In genomic region chr3:53168175-53168923, GRCh38 we compare ENCODE assay signal across 12 cellular contexts.
DNase-seq lines count a peak whose midpoint lies in the region; ATAC-seq, FAIRE-seq and TF ChIP-seq lines count a peak whose summit lies in the region.
"Had no signal": no experiment of that assay in that cellular context is flagged by ENCODE, and none has a peak within 500 bp of the region (broad histone marks: within the 10 kb centered on the region; RNA-seq: fewer than 3 reads in every experiment).

No MANE protein-coding gene starts in this region.

- H3K4me3 Mint-ChIP-seq in stimulated activated memory B cell treated with anti-CD40 and anti-IgM and Interleukin-4, amounts not matched to agents 10 μg/mL and 1 μg/mL and 100 μg/mL, for 72 hours, result peak overlapping the region; percentile 57
- H3K4me3 Mint-ChIP-seq: activated naive CD4-positive, alpha-beta T cell treated with anti-CD3 and anti-CD28 coated beads, Interleukin-2, amount 50 U/mL, for 24 hours had no signal

- in situ Hi-C loops in GM13976 (cut with MboI; ENCODE audit: low sequenced_read_pairs, unreplicated experiment), result no loop called here

- peak; percentile 14 for FAIRE-seq in GM19239 (lab: Jason Lieb, UNC)

- H3K4me1 Mint-ChIP-seq in stimulated activated memory B cell treated with anti-CD40 and anti-IgM and Interleukin-4, amounts not matched to agents 10 μg/mL and 1 μg/mL and 100 μg/mL, for 72 hours, result peaks cover 94% of the 10 kb centered on the region

- no peak for TF ChIP-seq CTCF in GM13976 (IDR thresholded peaks at IDR 0.05; ENCODE audit: borderline replicate concordance, control extremely low read depth, extremely low read depth, insufficient read depth, missing control alignments)

- H3K9me3 Mint-ChIP-seq in stimulated activated memory B cell treated with anti-CD40 and anti-IgM and Interleukin-4, amounts not matched to agents 10 μg/mL and 1 μg/mL and 100 μg/mL, for 72 hours, result no peaks in the 10 kb centered on the region
- H3K9me3 Mint-ChIP-seq: activated naive CD4-positive, alpha-beta T cell treated with anti-CD3 and anti-CD28 coated beads, Interleukin-2, amount 50 U/mL, for 24 hours had no signal

- H3K36me3 Mint-ChIP-seq in stimulated activated memory B cell treated with anti-CD40 and anti-IgM and Interleukin-4, amounts not matched to agents 10 μg/mL and 1 μg/mL and 100 μg/mL, for 72 hours, result peaks cover 7% of the 10 kb centered on the region
- H3K36me3 Mint-ChIP-seq: activated naive CD4-positive, alpha-beta T cell treated with anti-CD3 and anti-CD28 coated beads, Interleukin-2, amount 50 U/mL, for 24 hours had no signal

- no peaks in the 10 kb centered on the region for H3K27me3 ChIP-seq in layer of hippocampus (ENCODE audit: control insufficient read depth, insufficient read depth, low read length)

- peak overlapping the region; percentile 27 for H3K27ac ChIP-seq in layer of hippocampus (ENCODE audit: low read depth, low read length)

- no peaks in the 10 kb centered on the region for H3K27me3 Mint-ChIP-seq in stimulated activated memory B cell treated with anti-CD40 and anti-IgM and Interleukin-4, amounts not matched to agents 10 μg/mL and 1 μg/mL and 100 μg/mL, for 72 hours
- H3K27me3 Mint-ChIP-seq: activated naive CD4-positive, alpha-beta T cell treated with anti-CD3 and anti-CD28 coated beads, Interleukin-2, amount 50 U/mL, for 24 hours had no signal

- no peak for DNase-seq in GM19239 (ENCODE audit: insufficient read length, low spot score)
- peak; percentile 47 for DNase-seq in UCSD-AML1 (lab: John Stamatoyannopoulos, UW; ENCODE audit: unreplicated experiment)
- no peak for DNase-seq in stimulated activated CD4-positive, alpha-beta T cell treated with anti-CD3 and anti-CD28 coated beads, Interleukin-4, amount 100 ng/mL, for 4 hours
- DNase-seq in GM13976 (ENCODE audit: low spot score), result no peak
- DNase-seq: activated CD8-positive, alpha-beta memory T cell treated with anti-CD3 and anti-CD28 coated beads for 24 hours; midbrain; NCI-H1417 had no signal

- no peak for ATAC-seq in stimulated activated memory B cell treated with anti-CD40 and anti-IgM and Interleukin-4, amounts not matched to agents 10 μg/mL and 1 μg/mL and 100 μg/mL, for 72 hours
- no peak for ATAC-seq in HG03139 (IDR thresholded peaks at IDR 0.05; ENCODE audit: unreplicated experiment)
- ATAC-seq in HG02642 (IDR thresholded peaks at IDR 0.05; ENCODE audit: poor library complexity, unreplicated experiment), result no peak

- H3K27ac Mint-ChIP-seq in stimulated activated memory B cell treated with anti-CD40 and anti-IgM and Interleukin-4, amounts not matched to agents 10 μg/mL and 1 μg/mL and 100 μg/mL, for 72 hours, result peak overlapping the region; percentile 80
- H3K27ac Mint-ChIP-seq: activated naive CD4-positive, alpha-beta T cell treated with anti-CD3 and anti-CD28 coated beads, Interleukin-2, amount 50 U/mL, for 24 hours had no signal
